ENCODE assay signal across 8 cellular contexts in the genomic region with DNA sequence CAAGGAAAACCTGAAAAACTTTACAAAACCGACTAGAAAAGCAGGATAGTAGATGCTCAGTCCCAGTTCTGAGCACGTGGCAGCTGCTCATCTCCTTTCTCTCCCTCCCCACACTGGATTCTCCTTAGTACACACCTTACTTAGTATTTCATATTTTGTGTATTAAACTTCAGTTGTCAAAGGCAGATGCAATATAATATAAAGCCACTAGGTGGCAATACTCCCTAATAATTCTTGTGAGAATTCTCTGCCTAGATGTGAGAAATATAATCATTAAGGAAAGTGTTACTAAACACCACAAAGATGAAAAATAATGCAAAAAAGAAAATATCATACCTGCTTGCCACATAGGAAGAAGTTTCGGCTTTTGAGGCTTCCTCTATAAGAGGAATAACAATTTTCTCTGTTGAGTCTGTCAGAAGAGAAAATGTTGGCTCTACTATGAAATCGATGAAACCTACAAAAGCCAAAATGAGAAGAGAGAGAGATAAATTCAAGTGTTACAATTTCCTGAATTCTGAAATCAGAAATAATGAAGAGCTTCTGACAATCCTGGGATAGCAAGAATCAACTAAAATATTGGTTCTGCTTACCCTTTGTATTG.
A peak's percentile ranks its signal among the peaks of the same experiment; 100 is the strongest.
DNase-seq lines count a peak whose midpoint lies in the region; ATAC-seq, FAIRE-seq and TF ChIP-seq lines count a peak whose summit lies in the region.

No MANE protein-coding gene starts in this region.

- no peaks in the 10 kb centered on the region for H3K4me1 Mint-ChIP-seq in type B pancreatic cell (ENCODE audit: unreplicated experiment)

- no peaks in the 10 kb centered on the region for H3K36me3 Mint-ChIP-seq in type B pancreatic cell

- H3K27me3 Mint-ChIP-seq in type B pancreatic cell = peaks cover 2% of the 10 kb centered on the region

- H3K4me3 Mint-ChIP-seq in type B pancreatic cell = no peak overlapping the region

- DNase-seq in DMS 273 (lab: John Stamatoyannopoulos, UW; ENCODE audit: unreplicated experiment) (peak; percentile 80), DMS 273 treated with DMSO at 0.1 percent for 48 hours (lab: John Stamatoyannopoulos, UW) (no peak), NCI-H2196 (lab: John Stamatoyannopoulos, UW; ENCODE audit: unreplicated experiment) (peak; percentile 75), astrocyte of the hippocampus (ENCODE audit: low read depth, low spot score) (peak; percentile 68), type B pancreatic cell (ENCODE audit: extremely low spot score, unreplicated experiment) (no peak)
- DNase-seq in stimulated activated CD4-positive, alpha-beta T cell treated with anti-CD3 and anti-CD28 coated beads, Interleukin-4, amount 100 ng/mL, for 4 hours = no peak

- no peak overlapping the region for H3K27ac Mint-ChIP-seq in type B pancreatic cell

- TF ChIP-seq CTCF in type B pancreatic cell (conservative IDR thresholded peaks at IDR 0.05) = peak; percentile 91

- peak; percentile 64 for ATAC-seq in HG02852 (IDR thresholded peaks at IDR 0.05; ENCODE audit: unreplicated experiment)

- H3K9me3 Mint-ChIP-seq in type B pancreatic cell = no peaks in the 10 kb centered on the region

- peak; percentile 100 for FAIRE-seq in islet of Langerhans (lab: Jason Lieb, UNC)

Comparison
In these comparisons a context has a peak if more than half of its experiments do, and no peak if none do; other contexts are left out.
1. DNase-seq: peak in DMS 273 (single experiment), NCI-H2196 (single experiment) and astrocyte of the hippocampus (single experiment); none in DMS 273 treated with DMSO at 0.1 percent for 48 hours (single experiment), type B pancreatic cell (single experiment) and stimulated activated CD4-positive, alpha-beta T cell treated with anti-CD3 and anti-CD28 coated beads, Interleukin-4, amount 100 ng/mL, for 4 hours (0 of 2).